ENCODE assay signal across 1 cellular context in the genomic region with DNA sequence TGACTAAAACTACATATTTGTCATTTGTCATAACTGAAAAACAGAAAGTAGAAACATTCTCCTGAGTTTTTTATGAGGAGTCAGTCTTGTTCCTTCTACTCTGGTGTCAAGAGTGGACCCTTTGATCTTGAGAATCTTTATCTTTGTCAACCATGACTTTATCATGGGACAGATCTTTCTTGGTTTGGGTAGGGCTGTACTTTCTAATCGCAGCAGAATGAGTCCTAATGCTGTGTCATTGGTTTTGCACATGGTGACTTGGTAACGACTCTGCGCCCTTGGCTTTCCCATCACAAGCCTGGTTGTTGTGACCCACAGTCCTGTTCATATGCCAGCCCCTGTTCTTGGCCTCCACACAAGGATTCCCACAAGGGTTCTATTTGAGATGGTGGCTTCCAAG.
TF ChIP-seq lines count a peak whose summit lies in the region.

No MANE protein-coding gene starts in this region.

TF ChIP-seq in K562, 482 proteins besides CTCF, POLR2A, EP300 and RAD21 (continued from another document):
- TF ChIP-seq, protein P1, sequence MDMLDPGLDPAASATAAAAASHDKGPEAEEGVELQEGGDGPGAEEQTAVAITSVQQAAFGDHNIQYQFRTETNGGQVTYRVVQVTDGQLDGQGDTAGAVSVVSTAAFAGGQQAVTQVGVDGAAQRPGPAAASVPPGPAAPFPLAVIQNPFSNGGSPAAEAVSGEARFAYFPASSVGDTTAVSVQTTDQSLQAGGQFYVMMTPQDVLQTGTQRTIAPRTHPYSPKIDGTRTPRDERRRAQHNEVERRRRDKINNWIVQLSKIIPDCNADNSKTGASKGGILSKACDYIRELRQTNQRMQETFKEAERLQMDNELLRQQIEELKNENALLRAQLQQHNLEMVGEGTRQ (CRISPR knock-in tag; IDR thresholded peaks at IDR 0.05): no peak
- no peak for TF ChIP-seq PTBP1 (IDR thresholded peaks at IDR 0.05; ENCODE audit: low read depth, low read length)
- TF ChIP-seq MAFG (tag; conservative IDR thresholded peaks at IDR 0.05): peak; percentile 75
- TF ChIP-seq, protein P2, sequence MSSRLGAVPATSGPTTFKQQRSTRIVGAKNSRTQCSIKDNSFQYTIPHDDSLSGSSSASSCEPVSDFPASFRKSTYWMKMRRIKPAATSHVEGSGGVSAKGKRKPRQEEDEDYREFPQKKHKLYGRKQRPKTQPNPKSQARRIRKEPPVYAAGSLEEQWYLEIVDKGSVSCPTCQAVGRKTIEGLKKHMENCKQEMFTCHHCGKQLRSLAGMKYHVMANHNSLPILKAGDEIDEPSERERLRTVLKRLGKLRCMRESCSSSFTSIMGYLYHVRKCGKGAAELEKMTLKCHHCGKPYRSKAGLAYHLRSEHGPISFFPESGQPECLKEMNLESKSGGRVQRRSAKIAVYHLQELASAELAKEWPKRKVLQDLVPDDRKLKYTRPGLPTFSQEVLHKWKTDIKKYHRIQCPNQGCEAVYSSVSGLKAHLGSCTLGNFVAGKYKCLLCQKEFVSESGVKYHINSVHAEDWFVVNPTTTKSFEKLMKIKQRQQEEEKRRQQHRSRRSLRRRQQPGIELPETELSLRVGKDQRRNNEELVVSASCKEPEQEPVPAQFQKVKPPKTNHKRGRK (tag; IDR thresholded peaks at IDR 0.05): no peak
- TF ChIP-seq DDX20 (tag; IDR thresholded peaks at IDR 0.05; ENCODE audit: low read depth): no peak
- peak in 1 of 2 experiments; percentile 58; a peak in 2 of 4 replicates for TF ChIP-seq RCOR1 (IDR thresholded peaks at IDR 0.05; ENCODE audit: borderline replicate concordance in 1 of 2, low read depth in 2 of 2, low read length in 2 of 2)
- TF ChIP-seq MAFK (IDR thresholded peaks at IDR 0.05; ENCODE audit: low read length): 0 out of 2 replicates have a peak, but pooled peaks have one; percentile 10
- no peak for TF ChIP-seq GTF2E2 (tag; IDR thresholded peaks at IDR 0.05)
- peak; percentile 89 for TF ChIP-seq NFE2 (IDR thresholded peaks at IDR 0.05; ENCODE audit: low read depth)
- 0 out of 2 replicates have a peak, but pooled peaks have one; percentile 27 for TF ChIP-seq ZNF766 (CRISPR knock-in tag; conservative IDR thresholded peaks at IDR 0.05)
- no peak for TF ChIP-seq ZNF253 (CRISPR knock-in tag; conservative IDR thresholded peaks at IDR 0.05)
- TF ChIP-seq SMAD1 (IDR thresholded peaks at IDR 0.05; ENCODE audit: low read depth, low read length, partially characterized antibody): no peak
- TF ChIP-seq STAG1 (CRISPR knock-in tag; IDR thresholded peaks at IDR 0.05; ENCODE audit: borderline replicate concordance): no peak
- no peak for TF ChIP-seq PHF20 (IDR thresholded peaks at IDR 0.05; ENCODE audit: partially characterized antibody)
- TF ChIP-seq ZNF384 (IDR thresholded peaks at IDR 0.05; ENCODE audit: low read depth, low read length): no peak
- peak; percentile 76 for TF ChIP-seq ZNF316 (IDR thresholded peaks at IDR 0.05)
- TF ChIP-seq BHLHE40 (IDR thresholded peaks at IDR 0.05; ENCODE audit: low read length): no peak
- 0 out of 2 replicates have a peak, but pooled peaks have one; percentile 34 for TF ChIP-seq L3MBTL2 (IDR thresholded peaks at IDR 0.05)
- TF ChIP-seq, protein P3, sequence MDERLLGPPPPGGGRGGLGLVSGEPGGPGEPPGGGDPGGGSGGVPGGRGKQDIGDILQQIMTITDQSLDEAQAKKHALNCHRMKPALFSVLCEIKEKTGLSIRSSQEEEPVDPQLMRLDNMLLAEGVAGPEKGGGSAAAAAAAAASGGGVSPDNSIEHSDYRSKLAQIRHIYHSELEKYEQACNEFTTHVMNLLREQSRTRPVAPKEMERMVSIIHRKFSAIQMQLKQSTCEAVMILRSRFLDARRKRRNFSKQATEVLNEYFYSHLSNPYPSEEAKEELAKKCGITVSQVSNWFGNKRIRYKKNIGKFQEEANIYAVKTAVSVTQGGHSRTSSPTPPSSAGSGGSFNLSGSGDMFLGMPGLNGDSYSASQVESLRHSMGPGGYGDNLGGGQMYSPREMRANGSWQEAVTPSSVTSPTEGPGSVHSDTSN (CRISPR knock-in tag; IDR thresholded peaks at IDR 0.05; ENCODE audit: low read depth): no peak
- TF ChIP-seq, protein P3 (tag; conservative IDR thresholded peaks at IDR 0.05; ENCODE audit: low read depth): peak; percentile 57
- no peak for TF ChIP-seq ZKSCAN1 (IDR thresholded peaks at IDR 0.05; ENCODE audit: low read depth, low read length)
- TF ChIP-seq CBFA2T3 (IDR thresholded peaks at IDR 0.05): peak; percentile 56
- TF ChIP-seq ELF1 (tag; IDR thresholded peaks at IDR 0.05): no peak
- no peak for TF ChIP-seq RBBP5 (IDR thresholded peaks at IDR 0.05; ENCODE audit: borderline replicate concordance, insufficient read depth, low read length, poor library complexity, severe bottlenecking)
- no peak for TF ChIP-seq ETV1 (tag; conservative IDR thresholded peaks at IDR 0.05; ENCODE audit: low read depth)
- no peak for TF ChIP-seq ZNF77 (CRISPR knock-in tag; IDR thresholded peaks at IDR 0.05)
- TF ChIP-seq, protein P4, sequence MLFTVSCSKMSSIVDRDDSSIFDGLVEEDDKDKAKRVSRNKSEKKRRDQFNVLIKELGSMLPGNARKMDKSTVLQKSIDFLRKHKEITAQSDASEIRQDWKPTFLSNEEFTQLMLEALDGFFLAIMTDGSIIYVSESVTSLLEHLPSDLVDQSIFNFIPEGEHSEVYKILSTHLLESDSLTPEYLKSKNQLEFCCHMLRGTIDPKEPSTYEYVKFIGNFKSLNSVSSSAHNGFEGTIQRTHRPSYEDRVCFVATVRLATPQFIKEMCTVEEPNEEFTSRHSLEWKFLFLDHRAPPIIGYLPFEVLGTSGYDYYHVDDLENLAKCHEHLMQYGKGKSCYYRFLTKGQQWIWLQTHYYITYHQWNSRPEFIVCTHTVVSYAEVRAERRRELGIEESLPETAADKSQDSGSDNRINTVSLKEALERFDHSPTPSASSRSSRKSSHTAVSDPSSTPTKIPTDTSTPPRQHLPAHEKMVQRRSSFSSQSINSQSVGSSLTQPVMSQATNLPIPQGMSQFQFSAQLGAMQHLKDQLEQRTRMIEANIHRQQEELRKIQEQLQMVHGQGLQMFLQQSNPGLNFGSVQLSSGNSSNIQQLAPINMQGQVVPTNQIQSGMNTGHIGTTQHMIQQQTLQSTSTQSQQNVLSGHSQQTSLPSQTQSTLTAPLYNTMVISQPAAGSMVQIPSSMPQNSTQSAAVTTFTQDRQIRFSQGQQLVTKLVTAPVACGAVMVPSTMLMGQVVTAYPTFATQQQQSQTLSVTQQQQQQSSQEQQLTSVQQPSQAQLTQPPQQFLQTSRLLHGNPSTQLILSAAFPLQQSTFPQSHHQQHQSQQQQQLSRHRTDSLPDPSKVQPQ (CRISPR knock-in tag; IDR thresholded peaks at IDR 0.05; ENCODE audit: borderline replicate concordance): no peak
- TF ChIP-seq, protein P5, sequence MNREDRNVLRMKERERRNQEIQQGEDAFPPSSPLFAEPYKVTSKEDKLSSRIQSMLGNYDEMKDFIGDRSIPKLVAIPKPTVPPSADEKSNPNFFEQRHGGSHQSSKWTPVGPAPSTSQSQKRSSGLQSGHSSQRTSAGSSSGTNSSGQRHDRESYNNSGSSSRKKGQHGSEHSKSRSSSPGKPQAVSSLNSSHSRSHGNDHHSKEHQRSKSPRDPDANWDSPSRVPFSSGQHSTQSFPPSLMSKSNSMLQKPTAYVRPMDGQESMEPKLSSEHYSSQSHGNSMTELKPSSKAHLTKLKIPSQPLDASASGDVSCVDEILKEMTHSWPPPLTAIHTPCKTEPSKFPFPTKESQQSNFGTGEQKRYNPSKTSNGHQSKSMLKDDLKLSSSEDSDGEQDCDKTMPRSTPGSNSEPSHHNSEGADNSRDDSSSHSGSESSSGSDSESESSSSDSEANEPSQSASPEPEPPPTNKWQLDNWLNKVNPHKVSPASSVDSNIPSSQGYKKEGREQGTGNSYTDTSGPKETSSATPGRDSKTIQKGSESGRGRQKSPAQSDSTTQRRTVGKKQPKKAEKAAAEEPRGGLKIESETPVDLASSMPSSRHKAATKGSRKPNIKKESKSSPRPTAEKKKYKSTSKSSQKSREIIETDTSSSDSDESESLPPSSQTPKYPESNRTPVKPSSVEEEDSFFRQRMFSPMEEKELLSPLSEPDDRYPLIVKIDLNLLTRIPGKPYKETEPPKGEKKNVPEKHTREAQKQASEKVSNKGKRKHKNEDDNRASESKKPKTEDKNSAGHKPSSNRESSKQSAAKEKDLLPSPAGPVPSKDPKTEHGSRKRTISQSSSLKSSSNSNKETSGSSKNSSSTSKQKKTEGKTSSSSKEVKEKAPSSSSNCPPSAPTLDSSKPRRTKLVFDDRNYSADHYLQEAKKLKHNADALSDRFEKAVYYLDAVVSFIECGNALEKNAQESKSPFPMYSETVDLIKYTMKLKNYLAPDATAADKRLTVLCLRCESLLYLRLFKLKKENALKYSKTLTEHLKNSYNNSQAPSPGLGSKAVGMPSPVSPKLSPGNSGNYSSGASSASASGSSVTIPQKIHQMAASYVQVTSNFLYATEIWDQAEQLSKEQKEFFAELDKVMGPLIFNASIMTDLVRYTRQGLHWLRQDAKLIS (CRISPR knock-in tag; IDR thresholded peaks at IDR 0.05): no peak
- TF ChIP-seq RFX1 (IDR thresholded peaks at IDR 0.05): no peak
- TF ChIP-seq FOSL1 (tag; conservative IDR thresholded peaks at IDR 0.05): peak; percentile 74
- no peak for TF ChIP-seq ZNF764 (CRISPR knock-in tag; IDR thresholded peaks at IDR 0.05; ENCODE audit: low read depth)
- TF ChIP-seq TCF3 (CRISPR knock-in tag; IDR thresholded peaks at IDR 0.05): peak; percentile 22; the same call in 1 of the 2 replicates
- TF ChIP-seq TCF7 (IDR thresholded peaks at IDR 0.05; ENCODE audit: borderline replicate concordance): peak; percentile 65; the same call in 1 of the 2 replicates
- peak; percentile 41; the same call in 1 of the 2 replicates for TF ChIP-seq TAL1 (IDR thresholded peaks at IDR 0.05)
- no peak for TF ChIP-seq ZNF239 (CRISPR knock-in tag; IDR thresholded peaks at IDR 0.05)
- no peak for TF ChIP-seq HNRNPUL1 (IDR thresholded peaks at IDR 0.05; ENCODE audit: low read length)
- TF ChIP-seq JUND (IDR thresholded peaks at IDR 0.05; ENCODE audit: borderline replicate concordance, low read depth, low read length): no peak; the same call in 1 of the 2 replicates
- peak; percentile 28; the same call in 1 of the 3 replicates for TF ChIP-seq JUND (tag; IDR thresholded peaks at IDR 0.05; ENCODE audit: borderline replicate concordance, low read depth, low read length)
- TF ChIP-seq PHTF2 (CRISPR knock-in tag; IDR thresholded peaks at IDR 0.05): no peak
- no peak for TF ChIP-seq ZBTB8A (IDR thresholded peaks at IDR 0.05; ENCODE audit: partially characterized antibody)
- TF ChIP-seq SMARCA4 (IDR thresholded peaks at IDR 0.05): peak; percentile 63; the same call in 1 of the 2 replicates
- TF ChIP-seq, protein P6, sequence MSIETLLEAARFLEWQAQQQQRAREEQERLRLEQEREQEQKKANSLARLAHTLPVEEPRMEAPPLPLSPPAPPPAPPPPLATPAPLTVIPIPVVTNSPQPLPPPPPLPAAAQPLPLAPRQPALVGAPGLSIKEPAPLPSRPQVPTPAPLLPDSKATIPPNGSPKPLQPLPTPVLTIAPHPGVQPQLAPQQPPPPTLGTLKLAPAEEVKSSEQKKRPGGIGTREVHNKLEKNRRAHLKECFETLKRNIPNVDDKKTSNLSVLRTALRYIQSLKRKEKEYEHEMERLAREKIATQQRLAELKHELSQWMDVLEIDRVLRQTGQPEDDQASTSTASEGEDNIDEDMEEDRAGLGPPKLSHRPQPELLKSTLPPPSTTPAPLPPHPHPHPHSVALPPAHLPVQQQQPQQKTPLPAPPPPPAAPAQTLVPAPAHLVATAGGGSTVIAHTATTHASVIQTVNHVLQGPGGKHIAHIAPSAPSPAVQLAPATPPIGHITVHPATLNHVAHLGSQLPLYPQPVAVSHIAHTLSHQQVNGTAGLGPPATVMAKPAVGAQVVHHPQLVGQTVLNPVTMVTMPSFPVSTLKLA (conservative IDR thresholded peaks at IDR 0.05): peak; percentile 28 to 30; a peak in 1 of 4 replicates
- TF ChIP-seq KAT8 (IDR thresholded peaks at IDR 0.05; ENCODE audit: low read depth): no peak
- TF ChIP-seq CBFB (CRISPR knock-in tag; IDR thresholded peaks at IDR 0.05): no peak
